ENCODE assay signal across 8 cellular contexts in the genomic region with DNA sequence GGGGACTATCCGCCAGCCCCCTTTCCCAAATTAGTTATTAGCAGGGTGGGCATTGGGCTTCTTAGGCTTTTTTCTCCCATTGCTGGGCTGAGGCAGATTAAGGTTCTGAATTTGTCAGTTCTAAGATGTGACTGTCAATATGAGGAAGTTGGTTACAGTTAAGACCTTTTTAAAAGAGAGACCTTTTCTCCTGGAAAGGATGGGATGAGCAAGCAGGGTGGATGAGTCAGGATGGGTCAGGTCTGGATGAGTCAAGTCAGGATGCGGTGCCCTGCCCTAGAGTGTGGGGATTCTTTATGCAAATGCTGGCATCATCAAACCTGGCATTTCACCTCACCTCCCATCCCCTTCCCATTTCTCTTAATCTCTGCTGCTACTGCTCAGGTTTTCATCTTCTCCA. TPM values are rescaled to one million over a fixed set of nuclear protein-coding genes. Genes with fewer than 3 reads are reported as not detected.
DNase-seq lines count a peak whose midpoint lies in the region; ATAC-seq and TF ChIP-seq lines count a peak whose summit lies in the region.

No MANE protein-coding gene starts in this region.

- no peak overlapping the region for H2AFZ ChIP-seq in fibroblast of lung (ENCODE audit: low read length)

- H3K36me3 ChIP-seq in fibroblast of lung (ENCODE audit: control insufficient read depth, insufficient read depth, low read length): peaks cover 14% of the 10 kb centered on the region

- H4K20me1 ChIP-seq in fibroblast of lung (ENCODE audit: control insufficient read depth, extremely low read depth, insufficient read depth, low read length): no peaks in the 10 kb centered on the region

- H3K4me3 ChIP-seq in WI38 (ENCODE audit: low read depth, low read length): peak overlapping the region; percentile 83
- peak overlapping the region; percentile 83 to 90 (median 87) for H3K4me3 ChIP-seq in fibroblast of lung (replicated peaks in 1 of 4; ENCODE audit: control extremely low read depth in 1 of 4, insufficient read depth in 1 of 4, low read depth in 3 of 4, low read length in 4 of 4)
- peak overlapping the region in 4 of 7 experiments; percentile 76 to 100 (median 88) for H3K4me3 ChIP-seq in skin epidermis

- in situ Hi-C loops in ACHN (cut with HindIII; ENCODE audit: low pct_ligation_motif_present, low pct_unique_long_range_greater_than_20kb, low sequenced_read_pairs): no loop called here

- no peaks in the 10 kb centered on the region for H3K27me3 ChIP-seq in fibroblast of lung (ENCODE audit: control insufficient read depth, insufficient read depth, low read length)

- peak; percentile 43 for ATAC-seq in HG02610 (IDR thresholded peaks at IDR 0.05; ENCODE audit: unreplicated experiment)
- ATAC-seq in HG03469 (IDR thresholded peaks at IDR 0.05; ENCODE audit: unreplicated experiment): no peak
- ATAC-seq in GM19463 (IDR thresholded peaks at IDR 0.05; ENCODE audit: unreplicated experiment): no peak

- peaks cover 17% of the 10 kb centered on the region for H3K4me1 ChIP-seq in fibroblast of lung (ENCODE audit: control insufficient read depth, extremely low read depth, insufficient read depth, low read length)

- H3K9me3 ChIP-seq in fibroblast of lung (ENCODE audit: control insufficient read depth, insufficient read depth, low read depth, low read length): no peaks in the 10 kb centered on the region

- DNase-seq in ACHN (peak; percentile 81), fibroblast of lung (ENCODE audit: low read depth in 2 of 2) (peak; percentile 66 to 85), NCI-H1105 treated with DMSO at 0.1 percent for 48 hours (lab: John Stamatoyannopoulos, UW) (no peak)

- peak overlapping the region; percentile 97 for H3K27ac ChIP-seq in fibroblast of lung (ENCODE audit: insufficient read depth, low read length)
- peak overlapping the region; percentile 7 to 99 (median 96) for H3K27ac ChIP-seq in skin epidermis

- H3K79me2 ChIP-seq in fibroblast of lung (ENCODE audit: control insufficient read depth, insufficient read depth, low read length): peaks cover 69% of the 10 kb centered on the region

- TF ChIP-seq CTCF in WI38 (IDR thresholded peaks at IDR 0.05; ENCODE audit: low read depth, low read length): no peak
- no peak for TF ChIP-seq CTCF in fibroblast of lung (conservative IDR thresholded peaks at IDR 0.05 in 1 of 2, IDR thresholded peaks at IDR 0.05 in 1 of 2; ENCODE audit: low read depth in 1 of 2, low read length in 2 of 2)

- peak overlapping the region; percentile 99 for H3K9ac ChIP-seq in fibroblast of lung (ENCODE audit: insufficient read depth, low read length)

- H3K4me2 ChIP-seq in fibroblast of lung (ENCODE audit: extremely low read depth, insufficient read depth, low read length): peak overlapping the region; percentile 96

RNA-seq across cellular contexts. Expression of a gene that starts 1.9 kb away (rescaled TPM):
- 68.1 and 83.7 TPM in 2 replicates for total RNA-seq in fibroblast of lung
- polyA plus RNA-seq in fibroblast of lung: 18.5 and 27.7 TPM in 2 replicates
- polyA plus RNA-seq in fibroblast of lung (2012): 17.7 and 30.2 TPM in 2 replicates
- polyA minus RNA-seq in fibroblast of lung (ENCODE audit: low replicate concordance): 35.1 and 60.8 TPM in 2 replicates

RNA-seq across cellular contexts. Expression of a gene that starts 15.8 kb away (rescaled TPM):
- 3.0 and 3.1 TPM in 2 replicates for total RNA-seq in fibroblast of lung
- 2.2 TPM in 2 replicates for polyA plus RNA-seq in fibroblast of lung
- 2.8 and 4.0 TPM in 2 replicates for polyA plus RNA-seq in fibroblast of lung (2012)
- polyA minus RNA-seq in fibroblast of lung (ENCODE audit: low replicate concordance): 0.52 and 11.0 TPM in 2 replicates
